1 cellular context compared by ENCODE assay signal in the genomic region with DNA sequence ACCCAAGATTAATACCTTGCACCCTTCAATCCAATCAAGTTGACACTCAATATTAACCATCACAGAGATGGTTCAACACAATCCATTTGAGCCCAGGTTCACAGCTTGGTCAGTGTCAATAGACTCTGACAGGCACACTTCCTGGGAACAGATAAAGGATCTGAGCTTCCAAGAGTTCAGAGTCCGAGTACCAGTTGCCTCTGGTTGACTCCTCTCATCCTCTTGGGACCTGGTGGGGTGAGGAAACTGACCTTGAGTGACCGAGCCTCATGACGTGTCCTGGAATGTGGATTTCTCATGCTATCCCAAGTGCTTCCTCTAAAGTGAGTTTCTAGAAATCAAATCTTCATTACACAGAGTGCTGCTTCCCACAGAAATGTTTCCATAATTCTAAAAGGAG.
TF ChIP-seq lines count a peak whose summit lies in the region.

No MANE protein-coding gene starts in this region.

TF ChIP-seq in HepG2, 621 proteins besides CTCF, POLR2A, EP300 and RAD21 (continued from another document and continues in another):
- TF ChIP-seq, protein P1, sequence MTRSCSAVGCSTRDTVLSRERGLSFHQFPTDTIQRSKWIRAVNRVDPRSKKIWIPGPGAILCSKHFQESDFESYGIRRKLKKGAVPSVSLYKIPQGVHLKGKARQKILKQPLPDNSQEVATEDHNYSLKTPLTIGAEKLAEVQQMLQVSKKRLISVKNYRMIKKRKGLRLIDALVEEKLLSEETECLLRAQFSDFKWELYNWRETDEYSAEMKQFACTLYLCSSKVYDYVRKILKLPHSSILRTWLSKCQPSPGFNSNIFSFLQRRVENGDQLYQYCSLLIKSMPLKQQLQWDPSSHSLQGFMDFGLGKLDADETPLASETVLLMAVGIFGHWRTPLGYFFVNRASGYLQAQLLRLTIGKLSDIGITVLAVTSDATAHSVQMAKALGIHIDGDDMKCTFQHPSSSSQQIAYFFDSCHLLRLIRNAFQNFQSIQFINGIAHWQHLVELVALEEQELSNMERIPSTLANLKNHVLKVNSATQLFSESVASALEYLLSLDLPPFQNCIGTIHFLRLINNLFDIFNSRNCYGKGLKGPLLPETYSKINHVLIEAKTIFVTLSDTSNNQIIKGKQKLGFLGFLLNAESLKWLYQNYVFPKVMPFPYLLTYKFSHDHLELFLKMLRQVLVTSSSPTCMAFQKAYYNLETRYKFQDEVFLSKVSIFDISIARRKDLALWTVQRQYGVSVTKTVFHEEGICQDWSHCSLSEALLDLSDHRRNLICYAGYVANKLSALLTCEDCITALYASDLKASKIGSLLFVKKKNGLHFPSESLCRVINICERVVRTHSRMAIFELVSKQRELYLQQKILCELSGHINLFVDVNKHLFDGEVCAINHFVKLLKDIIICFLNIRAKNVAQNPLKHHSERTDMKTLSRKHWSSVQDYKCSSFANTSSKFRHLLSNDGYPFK (CRISPR knock-in tag; IDR thresholded peaks at IDR 0.05; ENCODE audit: borderline replicate concordance) = no peak
- TF ChIP-seq PHF21A (CRISPR knock-in tag; IDR thresholded peaks at IDR 0.05) = peak; percentile 82
- TF ChIP-seq SALL1 (CRISPR knock-in tag; IDR thresholded peaks at IDR 0.05) = peak; percentile 93
- TF ChIP-seq ZNF432 (CRISPR knock-in tag; IDR thresholded peaks at IDR 0.05; ENCODE audit: borderline replicate concordance) = no peak
- TF ChIP-seq TCF7 (IDR thresholded peaks at IDR 0.05; ENCODE audit: low read depth) = 0 out of 2 replicates have a peak, but pooled peaks have one; percentile 42
- peak; percentile 81 for TF ChIP-seq NCOR1 (IDR thresholded peaks at IDR 0.05; ENCODE audit: borderline replicate concordance, low read length)
- TF ChIP-seq PAXIP1 (CRISPR knock-in tag; conservative IDR thresholded peaks at IDR 0.05) = peak; percentile 92
- TF ChIP-seq ZNF609 (CRISPR knock-in tag; IDR thresholded peaks at IDR 0.05; ENCODE audit: borderline replicate concordance) = peak; percentile 71; the same call in 1 of the 2 replicates
- TF ChIP-seq ZNF34 (CRISPR knock-in tag; IDR thresholded peaks at IDR 0.05; ENCODE audit: borderline replicate concordance) = no peak
- TF ChIP-seq TAF15 (IDR thresholded peaks at IDR 0.05; ENCODE audit: low read depth, low read length, poor library complexity, severe bottlenecking) = no peak
- peak; percentile 96 for TF ChIP-seq ESRRA (CRISPR knock-in tag; IDR thresholded peaks at IDR 0.05; ENCODE audit: low read depth)
- 0 out of 2 replicates have a peak, but pooled peaks have one; percentile 55 for TF ChIP-seq HMGXB3 (CRISPR knock-in tag; IDR thresholded peaks at IDR 0.05; ENCODE audit: borderline replicate concordance)
- no peak for TF ChIP-seq GZF1 (CRISPR knock-in tag; IDR thresholded peaks at IDR 0.05)
- peak; percentile 61 for TF ChIP-seq ZGPAT (CRISPR knock-in tag; IDR thresholded peaks at IDR 0.05)
- peak; percentile 96 for TF ChIP-seq ZNF644 (CRISPR knock-in tag; IDR thresholded peaks at IDR 0.05; ENCODE audit: low read depth)
- peak; percentile 53; the same call in 1 of the 2 replicates for TF ChIP-seq NR2F6 (IDR thresholded peaks at IDR 0.05)
- peak; percentile 75 for TF ChIP-seq NR2F6 (CRISPR knock-in tag; IDR thresholded peaks at IDR 0.05)
- TF ChIP-seq ZNF124 (CRISPR knock-in tag; IDR thresholded peaks at IDR 0.05) = no peak
- peak; percentile 69; the same call in 1 of the 2 replicates for TF ChIP-seq ZNF788 (CRISPR knock-in tag; IDR thresholded peaks at IDR 0.05; ENCODE audit: borderline replicate concordance)
- TF ChIP-seq GATAD2A (CRISPR knock-in tag; IDR thresholded peaks at IDR 0.05) = peak; percentile 82
- peak; percentile 47; the same call in 1 of the 2 replicates for TF ChIP-seq MIXL1 (CRISPR knock-in tag; IDR thresholded peaks at IDR 0.05)
- no peak for TF ChIP-seq NBN (conservative IDR thresholded peaks at IDR 0.05)
- TF ChIP-seq ZNF670 (CRISPR knock-in tag; IDR thresholded peaks at IDR 0.05; ENCODE audit: borderline replicate concordance) = no peak
- TF ChIP-seq, protein P2, sequence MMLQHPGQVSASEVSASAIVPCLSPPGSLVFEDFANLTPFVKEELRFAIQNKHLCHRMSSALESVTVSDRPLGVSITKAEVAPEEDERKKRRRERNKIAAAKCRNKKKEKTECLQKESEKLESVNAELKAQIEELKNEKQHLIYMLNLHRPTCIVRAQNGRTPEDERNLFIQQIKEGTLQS (CRISPR knock-in tag; IDR thresholded peaks at IDR 0.05) = peak; percentile 60; the same call in 1 of the 2 replicates
- peak; percentile 72; the same call in 1 of the 2 replicates for TF ChIP-seq HOMEZ (CRISPR knock-in tag; IDR thresholded peaks at IDR 0.05; ENCODE audit: low read depth)
- TF ChIP-seq TARDBP (CRISPR knock-in tag; IDR thresholded peaks at IDR 0.05) = peak; percentile 32; the same call in 1 of the 2 replicates
- peak; percentile 84; the same call in 1 of the 2 replicates for TF ChIP-seq HMG20A (CRISPR knock-in tag; IDR thresholded peaks at IDR 0.05; ENCODE audit: borderline replicate concordance)
- peak; percentile 73; the same call in 1 of the 2 replicates for TF ChIP-seq KDM6A (CRISPR knock-in tag; IDR thresholded peaks at IDR 0.05; ENCODE audit: low read depth)
- peak; percentile 85; the same call in 1 of the 2 replicates for TF ChIP-seq ZNF292 (CRISPR knock-in tag; IDR thresholded peaks at IDR 0.05; ENCODE audit: borderline replicate concordance, low read depth)
- TF ChIP-seq, protein P3, sequence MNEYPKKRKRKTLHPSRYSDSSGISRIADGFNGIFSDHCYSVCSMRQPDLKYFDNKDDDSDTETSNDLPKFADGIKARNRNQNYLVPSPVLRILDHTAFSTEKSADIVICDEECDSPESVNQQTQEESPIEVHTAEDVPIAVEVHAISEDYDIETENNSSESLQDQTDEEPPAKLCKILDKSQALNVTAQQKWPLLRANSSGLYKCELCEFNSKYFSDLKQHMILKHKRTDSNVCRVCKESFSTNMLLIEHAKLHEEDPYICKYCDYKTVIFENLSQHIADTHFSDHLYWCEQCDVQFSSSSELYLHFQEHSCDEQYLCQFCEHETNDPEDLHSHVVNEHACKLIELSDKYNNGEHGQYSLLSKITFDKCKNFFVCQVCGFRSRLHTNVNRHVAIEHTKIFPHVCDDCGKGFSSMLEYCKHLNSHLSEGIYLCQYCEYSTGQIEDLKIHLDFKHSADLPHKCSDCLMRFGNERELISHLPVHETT (CRISPR knock-in tag; conservative IDR thresholded peaks at IDR 0.05) = 0 out of 2 replicates have a peak, but pooled peaks have one; percentile 27
- no peak for TF ChIP-seq RFXAP (CRISPR knock-in tag; IDR thresholded peaks at IDR 0.05; ENCODE audit: borderline replicate concordance)
- peak; percentile 64 for TF ChIP-seq GATAD1 (CRISPR knock-in tag; IDR thresholded peaks at IDR 0.05)
- peak; percentile 72; the same call in 1 of the 2 replicates for TF ChIP-seq TRIM24 (CRISPR knock-in tag; IDR thresholded peaks at IDR 0.05)
- peak; percentile 90; the same call in 1 of the 2 replicates for TF ChIP-seq RXRA (CRISPR knock-in tag; IDR thresholded peaks at IDR 0.05)
- TF ChIP-seq CCDC6 (CRISPR knock-in tag; IDR thresholded peaks at IDR 0.05) = no peak
